In genomic region chr6:44921787-44922186, GRCh38 we compare ENCODE assay signal across 11 cellular contexts.
DNase-seq lines count a peak whose midpoint lies in the region; ATAC-seq and TF ChIP-seq lines count a peak whose summit lies in the region.
"Had no signal": no experiment of that assay in that cellular context is flagged by ENCODE, and none has a peak within 500 bp of the region (broad histone marks: within the 10 kb centered on the region; RNA-seq: fewer than 3 reads in every experiment).

No MANE protein-coding gene starts in this region.

- peak overlapping the region; percentile 55 for H3K27ac Mint-ChIP-seq in stimulated activated naive CD8-positive, alpha-beta T cell treated with anti-CD3 and anti-CD28 coated beads, Interleukin-15, Interleukin-2, amounts not matched to agents 100 ng/mL and 50 ng/mL, for 24 hours
- H3K27ac Mint-ChIP-seq: B cell had no signal

- no peak for DNase-seq in stimulated activated naive CD8-positive, alpha-beta T cell treated with anti-CD3 and anti-CD28 coated beads, Interleukin-15, Interleukin-2, amounts not matched to agents 100 U/mL and 50 U/mL, for 24 hours
- DNase-seq in heart left ventricle, result peak; percentile 62 to 81 (median 63)
- no peak for DNase-seq in iPS-NIHi7 (ENCODE audit: extremely low spot score)
- no peak for DNase-seq in hepatocyte (ENCODE audit: low spot score)
- DNase-seq: anterior cingulate cortex, GF-D8 had no signal

- H3K27me3 ChIP-seq in heart left ventricle, result no peaks in the 10 kb centered on the region
- H3K27me3 ChIP-seq in hepatocyte, result no peaks in the 10 kb centered on the region

- no peak overlapping the region for H3K4me2 ChIP-seq in hepatocyte

- H3K79me2 ChIP-seq in hepatocyte, result no peaks in the 10 kb centered on the region

- H3K4me3 ChIP-seq in heart left ventricle (no peak overlapping the region), hepatocyte (no peak overlapping the region)

- ATAC-seq in stimulated activated naive CD8-positive, alpha-beta T cell treated with anti-CD3 and anti-CD28 coated beads, Interleukin-15, Interleukin-2, amounts not matched to agents 100 U/mL and 50 U/mL, for 24 hours, result no peak
- peak; percentile 77 for ATAC-seq in SK-N-SH treated with all-trans-retinoic acid at 6 μM for 48 hours
- peak; percentile 95 to 98 (median 96) for ATAC-seq in heart left ventricle
- ATAC-seq in HG03095 (IDR thresholded peaks at IDR 0.05; ENCODE audit: unreplicated experiment), result no peak
- no peak for ATAC-seq in GM21390 (IDR thresholded peaks at IDR 0.05; ENCODE audit: unreplicated experiment)

- H3K9me3 ChIP-seq in heart left ventricle, result no peaks in the 10 kb centered on the region
- H3K9me3 ChIP-seq in hepatocyte (ENCODE audit: low read depth), result no peaks in the 10 kb centered on the region

- peaks cover 4% of the 10 kb centered on the region for H3K36me3 Mint-ChIP-seq in stimulated activated naive CD8-positive, alpha-beta T cell treated with anti-CD3 and anti-CD28 coated beads, Interleukin-15, Interleukin-2, amounts not matched to agents 100 ng/mL and 50 ng/mL, for 24 hours (ENCODE audit: low read depth)

- H4K20me1 ChIP-seq in hepatocyte (ENCODE audit: insufficient read depth, poor library complexity, severe bottlenecking), result no peaks in the 10 kb centered on the region

- H3K36me3 ChIP-seq in heart left ventricle, result no peaks in the 10 kb centered on the region
- no peaks in the 10 kb centered on the region for H3K36me3 ChIP-seq in hepatocyte (replicated peaks; ENCODE audit: insufficient read depth, low read depth)

- peak in 2 of 12 donors; percentile 16 to 21 for TF ChIP-seq CTCF in heart left ventricle (IDR thresholded peaks at IDR 0.05)
- no peak for TF ChIP-seq CTCF in hepatocyte (IDR thresholded peaks at IDR 0.05; ENCODE audit: poor library complexity)

- H3K27ac ChIP-seq in heart left ventricle, result peak overlapping the region in 10 of 12 donors; percentile 5 to 81 (median 52)
- no peak overlapping the region for H3K27ac ChIP-seq in hepatocyte

- no peaks in the 10 kb centered on the region for H3K9me2 ChIP-seq in hepatocyte (replicated peaks; ENCODE audit: insufficient read depth)

- H3K4me3 Mint-ChIP-seq in stimulated activated naive CD8-positive, alpha-beta T cell treated with anti-CD3 and anti-CD28 coated beads, Interleukin-15, Interleukin-2, amounts not matched to agents 100 ng/mL and 50 ng/mL, for 24 hours, result no peak overlapping the region
- H3K4me3 Mint-ChIP-seq: B cell had no signal

- H3K4me1 ChIP-seq in heart left ventricle (peaks cover 0 to 20% (median 4%) of the 10 kb centered on the region in 12 donors), hepatocyte (ENCODE audit: insufficient read depth) (peaks cover 6% of the 10 kb centered on the region)

- 49 to 58% (median 50%) methylated on average over 3 of the region's 3 CpGs for WGBS in heart left ventricle, 4 donors
- 88% methylated on average over 3 of the region's 3 CpGs for WGBS in hepatocyte (ENCODE audit: low lambda C conversion rate, missing lambda C conversion rate)

- H3K27me3 Mint-ChIP-seq in stimulated activated naive CD8-positive, alpha-beta T cell treated with anti-CD3 and anti-CD28 coated beads, Interleukin-15, Interleukin-2, amounts not matched to agents 100 ng/mL and 50 ng/mL, for 24 hours, result no peaks in the 10 kb centered on the region
- H3K27me3 Mint-ChIP-seq: B cell had no signal

- no peaks in the 10 kb centered on the region for H3K9me3 Mint-ChIP-seq in stimulated activated naive CD8-positive, alpha-beta T cell treated with anti-CD3 and anti-CD28 coated beads, Interleukin-15, Interleukin-2, amounts not matched to agents 100 ng/mL and 50 ng/mL, for 24 hours

- no peak overlapping the region for H2AFZ ChIP-seq in hepatocyte

- no peak for TF ChIP-seq POLR2A in heart left ventricle (IDR thresholded peaks at IDR 0.05)

- intact Hi-C loops in heart left ventricle (cut with DNase I), result loop anchor here in 1 of 10 donors (5.0 kb wide), 1 partner anchor 46 kb away; no protein-coding TSS in a partner anchor

- peaks cover 59% of the 10 kb centered on the region for H3K4me1 Mint-ChIP-seq in stimulated activated naive CD8-positive, alpha-beta T cell treated with anti-CD3 and anti-CD28 coated beads, Interleukin-15, Interleukin-2, amounts not matched to agents 100 ng/mL and 50 ng/mL, for 24 hours (ENCODE audit: low read depth)
- H3K4me1 Mint-ChIP-seq: B cell had no signal

TF ChIP-seq in SK-N-SH treated with all-trans-retinoic acid at 6 μM for 48 hours, 23 proteins besides CTCF, POLR2A, EP300 and RAD21:
- peak; percentile 32; the same call in 1 of the 2 replicates for TF ChIP-seq ISL1 (CRISPR knock-in tag; IDR thresholded peaks at IDR 0.05)
- TF ChIP-seq TCF4 (CRISPR knock-in tag; IDR thresholded peaks at IDR 0.05; ENCODE audit: borderline replicate concordance), result peak; percentile 37; the same call in 1 of the 2 replicates
- TF ChIP-seq RARB (CRISPR knock-in tag; IDR thresholded peaks at IDR 0.05), result no peak
- peak; percentile 65; the same call in 1 of the 2 replicates for TF ChIP-seq TSHZ2 (CRISPR knock-in tag; IDR thresholded peaks at IDR 0.05)
- no peak for TF ChIP-seq BACH2 (CRISPR knock-in tag; IDR thresholded peaks at IDR 0.05; ENCODE audit: borderline replicate concordance)
- TF ChIP-seq OSR1 (CRISPR knock-in tag; IDR thresholded peaks at IDR 0.05), result no peak

Comparison
In these comparisons a context has a peak if more than half of its experiments do, and no peak if none do; other contexts are left out.
1. ATAC-seq: peak in SK-N-SH treated with all-trans-retinoic acid at 6 μM for 48 hours (single experiment) and heart left ventricle (4 of 4); none in stimulated activated naive CD8-positive, alpha-beta T cell treated with anti-CD3 and anti-CD28 coated beads, Interleukin-15, Interleukin-2, amounts not matched to agents 100 U/mL and 50 U/mL, for 24 hours (single experiment), HG03095 (single experiment) and GM21390 (single experiment).
2. DNase-seq: peak in heart left ventricle (5 of 5); none in stimulated activated naive CD8-positive, alpha-beta T cell treated with anti-CD3 and anti-CD28 coated beads, Interleukin-15, Interleukin-2, amounts not matched to agents 100 U/mL and 50 U/mL, for 24 hours (single experiment), iPS-NIHi7 (single experiment) and hepatocyte (single experiment).